Comparison of ENCODE assay signal across 8 cellular contexts in the genomic region with DNA sequence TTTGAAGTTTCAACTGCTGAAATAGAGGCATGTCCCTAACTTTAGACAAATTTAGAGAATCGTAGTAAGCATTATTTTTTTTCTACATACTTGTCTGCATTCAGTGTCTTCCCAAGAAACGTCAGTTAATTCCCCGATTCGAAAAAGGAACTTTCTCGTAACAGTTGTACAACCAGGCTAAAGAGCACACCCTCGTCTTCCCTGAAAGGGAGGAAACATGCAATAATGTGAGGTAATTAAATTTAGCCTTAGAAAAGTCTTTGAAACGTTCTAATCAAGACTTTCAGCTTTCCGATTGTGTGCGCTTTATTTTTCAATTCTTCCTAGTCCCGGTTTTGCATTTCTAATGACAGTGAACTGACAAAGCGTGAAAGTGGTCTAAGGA. TPM values are rescaled to one million over a fixed set of nuclear protein-coding genes. Genes with fewer than 3 reads are reported as not detected.
DNase-seq lines count a peak whose midpoint lies in the region; ATAC-seq, FAIRE-seq and TF ChIP-seq lines count a peak whose summit lies in the region.

No MANE protein-coding gene starts in this region.

- DNase-seq in CD4-positive, alpha-beta memory T cell: no peak
- DNase-seq in OCI-LY7 (ENCODE audit: low spot score) (no peak), epithelial cell of esophagus (ENCODE audit: low read depth) (no peak), NCI-H2107 treated with DMSO at 0.1 percent for 48 hours (lab: John Stamatoyannopoulos, UW; ENCODE audit: unreplicated experiment) (no peak), GM12892 (ENCODE audit: insufficient read length) (no peak)

- H3K4me1 ChIP-seq in CD4-positive, alpha-beta memory T cell (ENCODE audit: insufficient read depth, low read length): peaks cover 14% of the 10 kb centered on the region
- H3K4me1 ChIP-seq in OCI-LY7 (ENCODE audit: insufficient read depth, low read length, poor library complexity, severe bottlenecking) (no peaks in the 10 kb centered on the region), neutrophil (ENCODE audit: control insufficient read depth in 1 of 2, insufficient read depth in 1 of 2, low read depth in 1 of 2, low read length in 1 of 2) (peaks cover 14 to 20% of the 10 kb centered on the region in 2 experiments)

- H3K27me3 ChIP-seq in CD4-positive, alpha-beta memory T cell (ENCODE audit: insufficient read depth, low read length): peaks cover 9% of the 10 kb centered on the region
- no peaks in the 10 kb centered on the region for H3K27me3 ChIP-seq in neutrophil

- H3K4me2 ChIP-seq in OCI-LY7 (ENCODE audit: low read length): peak overlapping the region; percentile 58; the same call in 1 of the 2 replicates

- no peaks in the 10 kb centered on the region for H4K20me1 ChIP-seq in OCI-LY7 (ENCODE audit: insufficient read depth, low read length)

- TF ChIP-seq POLR2A in GM12892 (IDR thresholded peaks at IDR 0.05; ENCODE audit: low read depth, low read length): no peak

- BruUV-seq in OCI-LY7 (replicated peaks; lab: Mats Ljungman, UMichigan): no TSS peak

- no peaks in the 10 kb centered on the region for H3K79me2 ChIP-seq in OCI-LY7 (ENCODE audit: insufficient read depth, low read depth, low read length)

- no peak overlapping the region for H3K27ac ChIP-seq in CD4-positive, alpha-beta memory T cell (ENCODE audit: low read depth, low read length)
- H3K27ac ChIP-seq in OCI-LY7 (ENCODE audit: low read depth, low read length, poor library complexity, severe bottlenecking) (no peak overlapping the region), neutrophil (no peak overlapping the region)

- H3K36me3 Mint-ChIP-seq in CD4-positive, alpha-beta memory T cell: no peaks in the 10 kb centered on the region

- H3K9me3 Mint-ChIP-seq in CD4-positive, alpha-beta memory T cell: no peaks in the 10 kb centered on the region

- no peak for FAIRE-seq in GM12892 (lab: Jason Lieb, UNC)

- CTCF ChIA-PET in CD4-positive, alpha-beta memory T cell (lab: Charles Lee; ENCODE audit: partially characterized antibody): no interaction called here
- CTCF ChIA-PET in OCI-LY7 (lab: Charles Lee; ENCODE audit: unreplicated experiment): no interaction called here

- TF ChIP-seq CTCF in OCI-LY7 (conservative IDR thresholded peaks at IDR 0.05; ENCODE audit: low read length): no peak
- no peak for TF ChIP-seq CTCF in epithelial cell of esophagus (IDR thresholded peaks at IDR 0.05; ENCODE audit: insufficient read depth, low read depth, low read length, missing control alignments)
- TF ChIP-seq CTCF in neutrophil (IDR thresholded peaks at IDR 0.05): no peak

- no peak overlapping the region for H3K4me3 ChIP-seq in CD4-positive, alpha-beta memory T cell (ENCODE audit: low read length in 2 of 2)
- H3K4me3 ChIP-seq in OCI-LY7 (ENCODE audit: low read depth, low read length, poor library complexity, severe bottlenecking): peak overlapping the region; percentile 26
- H3K4me3 ChIP-seq in epithelial cell of esophagus (ENCODE audit: low read length): peak overlapping the region; percentile 90
- H3K4me3 ChIP-seq in neutrophil (ENCODE audit: low read depth in 1 of 2, low read length in 1 of 2): peak overlapping the region; percentile 58 to 69

- H3K36me3 ChIP-seq in CD4-positive, alpha-beta memory T cell (ENCODE audit: insufficient read depth, low read length): no peaks in the 10 kb centered on the region
- H3K36me3 ChIP-seq in OCI-LY7 (ENCODE audit: insufficient read depth, low read length): no peaks in the 10 kb centered on the region
- no peaks in the 10 kb centered on the region for H3K36me3 ChIP-seq in neutrophil

- intact Hi-C loops in CD4-positive, alpha-beta memory T cell (cut with micrococcal nuclease): no loop called here
- intact Hi-C loops in OCI-LY7 (cut with micrococcal nuclease; ENCODE audit: unreplicated experiment): no loop called here

- POLR2A ChIA-PET in CD4-positive, alpha-beta memory T cell (lab: Charles Lee; ENCODE audit: partially characterized antibody): no interaction called here
- POLR2A ChIA-PET in OCI-LY7 (lab: Charles Lee): no interaction called here

- peaks cover 9 to 18% (median 15%) of the 10 kb centered on the region in 4 donors for H3K4me1 Mint-ChIP-seq in CD4-positive, alpha-beta memory T cell

- peak overlapping the region; percentile 62; the same call in 1 of the 2 replicates for H2AFZ ChIP-seq in OCI-LY7 (ENCODE audit: low read length)

- peak overlapping the region in 7 of 8 donors; percentile 47 to 84 (median 69) for H3K4me3 Mint-ChIP-seq in CD4-positive, alpha-beta memory T cell

- peaks cover 33% of the 10 kb centered on the region in 2 donors for H3K27me3 Mint-ChIP-seq in CD4-positive, alpha-beta memory T cell

- H3K9me3 ChIP-seq in CD4-positive, alpha-beta memory T cell (ENCODE audit: control insufficient read depth in 1 of 2, low read length in 2 of 2): no peaks in the 10 kb centered on the region
- H3K9me3 ChIP-seq in OCI-LY7 (ENCODE audit: low read length) (no peaks in the 10 kb centered on the region), neutrophil (no peaks in the 10 kb centered on the region)

- ATAC-seq in GM18520 (IDR thresholded peaks at IDR 0.05; ENCODE audit: unreplicated experiment): no peak
- no peak for ATAC-seq in GM21526 (IDR thresholded peaks at IDR 0.05; ENCODE audit: low FRiP score, unreplicated experiment)

- no peaks in the 10 kb centered on the region for H3K9me2 ChIP-seq in OCI-LY7 (ENCODE audit: insufficient read depth, low read length)

- no peak overlapping the region for H3K27ac Mint-ChIP-seq in CD4-positive, alpha-beta memory T cell

RNA-seq across cellular contexts. Expression of gene SLC1A3, which starts 0.4 kb away (rescaled TPM):
- total RNA-seq in CD4-positive, alpha-beta memory T cell: 1 to 10 TPM; 1.3 to 2.3 TPM
- polyA plus RNA-seq in CD4-positive, alpha-beta memory T cell: not detected
- not detected in 2 replicates for total RNA-seq in OCI-LY7 (2014; rRNA removed; shearing (Covaris generic))
- total RNA-seq in OCI-LY7 (2022): not detected in 2 replicates
- not detected for polyA plus RNA-seq in GM12892 (2012; ENCODE audit: missing spikeins)

Comparison
In these comparisons a context has a peak if more than half of its experiments do, and no peak if none do; other contexts are left out.
1. H3K4me3 ChIP-seq: peak in OCI-LY7 (single experiment), epithelial cell of esophagus (single experiment) and neutrophil (2 of 2); none in CD4-positive, alpha-beta memory T cell (0 of 2).